In the genomic region with DNA sequence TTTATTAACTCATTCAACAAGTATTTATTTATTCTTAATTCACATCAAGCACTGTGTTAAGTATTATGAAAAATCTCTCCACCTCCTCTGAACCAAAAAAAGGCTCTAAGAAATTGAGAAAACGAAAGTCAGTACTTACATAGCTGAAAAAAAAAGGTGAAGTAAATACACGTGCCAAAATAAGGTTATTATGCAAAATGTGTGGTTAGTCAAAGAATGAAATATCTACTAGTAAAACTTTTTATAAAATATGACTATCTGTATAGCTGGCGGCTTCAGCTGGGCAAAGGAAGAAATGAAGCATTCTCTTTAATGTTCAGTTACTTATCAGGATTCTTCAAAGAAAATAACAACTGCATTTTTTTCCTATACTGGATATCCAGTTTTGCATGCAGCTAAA, we compare ENCODE assay signal across 15 cellular contexts. TPM values are rescaled to one million over a fixed set of nuclear protein-coding genes. Genes with fewer than 3 reads are reported as not detected.
A peak's percentile ranks its signal among the peaks of the same experiment; 100 is the strongest.
DNase-seq lines count a peak whose midpoint lies in the region; ATAC-seq and TF ChIP-seq lines count a peak whose summit lies in the region.
"Had no signal": no experiment of that assay in that cellular context is flagged by ENCODE, and none has a peak within 500 bp of the region (broad histone marks: within the 10 kb centered on the region; RNA-seq: fewer than 3 reads in every experiment).

No MANE protein-coding gene starts in this region.

- peak; percentile 51 for ATAC-seq in GM18868 (IDR thresholded peaks at IDR 0.05; ENCODE audit: unreplicated experiment)
- ATAC-seq in GM21529 (IDR thresholded peaks at IDR 0.05; ENCODE audit: unreplicated experiment), result peak; percentile 54
- ATAC-seq in HG03060 (IDR thresholded peaks at IDR 0.05; ENCODE audit: low read depth, unreplicated experiment), result peak; percentile 47
- no peak for ATAC-seq in gastroesophageal sphincter
- ATAC-seq: heart left ventricle had no signal

- 65 to 69% methylated on average over 3 of the region's 3 CpGs for whole genome bisulfite sequencing in gastroesophageal sphincter (ENCODE audit: low coverage in 1 of 2), 2 donors

- TF ChIP-seq POLR2A in gastroesophageal sphincter (IDR thresholded peaks at IDR 0.05), result no peak

- peaks cover 0 to 73% of the 10 kb centered on the region in 2 donors for H3K36me3 ChIP-seq in gastroesophageal sphincter
- H3K36me3 ChIP-seq: ovary had no signal

- no peak for TF ChIP-seq CTCF in gastroesophageal sphincter (IDR thresholded peaks at IDR 0.05)

- peaks cover 0 to 8% (median 0%) of the 10 kb centered on the region in 3 donors for H3K4me1 ChIP-seq in gastroesophageal sphincter
- H3K4me1 ChIP-seq: BLaER1 had no signal

- DNase-seq in NCI-H1048 (lab: John Stamatoyannopoulos, UW) (peak; percentile 58), NCI-H146 (lab: John Stamatoyannopoulos, UW) (no peak), NOMO-1 (lab: John Stamatoyannopoulos, UW; ENCODE audit: unreplicated experiment in 2 of 2) (no peak), OCI-M2 (lab: John Stamatoyannopoulos, UW; ENCODE audit: unreplicated experiment) (no peak)
- DNase-seq: activated naive CD4-positive, alpha-beta T cell treated with Interleukin-2 at 50 U/mL for 16 hours; heart left ventricle; lower lobe of right lung; NCI-H1694 treated with DMSO at 0.1 percent for 48 hours; ovary; T-helper 1 cell had no signal

- no peaks in the 10 kb centered on the region for H3K27me3 ChIP-seq in gastroesophageal sphincter
- H3K27me3 ChIP-seq: BLaER1, heart left ventricle, ovary had no signal

- no peaks in the 10 kb centered on the region for H3K9me3 ChIP-seq in gastroesophageal sphincter
- H3K9me3 ChIP-seq: BLaER1, heart left ventricle, lower lobe of right lung, ovary had no signal

- no peak overlapping the region for H3K27ac ChIP-seq in gastroesophageal sphincter
- H3K27ac ChIP-seq: BLaER1, heart left ventricle, lower lobe of right lung, ovary had no signal

- TF ChIP-seq EP300 in gastroesophageal sphincter (IDR thresholded peaks at IDR 0.05), result no peak

- no peak overlapping the region for H3K4me3 ChIP-seq in gastroesophageal sphincter
- H3K4me3 ChIP-seq: BLaER1, heart left ventricle, lower lobe of right lung, ovary had no signal

RNA-seq across cellular contexts. Expression of a gene that starts 19.1 kb away (rescaled TPM):
- total RNA-seq in gastroesophageal sphincter, result 10 to 100 TPM; 11.2 to 17.9 (median 12.9) TPM

RNA-seq across cellular contexts. Expression of a gene that starts 35.5 kb away (rescaled TPM):
- total RNA-seq in gastroesophageal sphincter, result under 1 TPM; 0.27 to 0.96 (median 0.29) TPM
